Comparison of ENCODE assay signal across 9 cellular contexts in genomic region chr6:89999154-89999553, GRCh38.
A peak's percentile ranks its signal among the peaks of the same experiment; 100 is the strongest.
DNase-seq lines count a peak whose midpoint lies in the region; ATAC-seq and TF ChIP-seq lines count a peak whose summit lies in the region.
"Had no signal": no experiment of that assay in that cellular context is flagged by ENCODE, and none has a peak within 500 bp of the region (broad histone marks: within the 10 kb centered on the region; RNA-seq: fewer than 3 reads in every experiment).

No MANE protein-coding gene starts in this region.

- H2AFZ ChIP-seq in hepatocyte = no peak overlapping the region

- H3K27me3 ChIP-seq in heart right ventricle = no peaks in the 10 kb centered on the region
- H3K27me3 ChIP-seq in hepatocyte = no peaks in the 10 kb centered on the region
- H3K27me3 ChIP-seq: gastrocnemius medialis had no signal

- intact Hi-C loops in heart right ventricle (cut with DNase I) = no loop called here

- H3K4me1 ChIP-seq in heart right ventricle = peaks cover 0 to 46% (median 27%) of the 10 kb centered on the region in 9 donors
- H3K4me1 ChIP-seq in hepatocyte (ENCODE audit: insufficient read depth) = peaks cover 7% of the 10 kb centered on the region

- H3K36me3 ChIP-seq in heart right ventricle = no peaks in the 10 kb centered on the region
- H3K36me3 ChIP-seq in hepatocyte (replicated peaks; ENCODE audit: insufficient read depth, low read depth) = no peaks in the 10 kb centered on the region
- H3K36me3 ChIP-seq: gastrocnemius medialis had no signal

- no peak overlapping the region for H3K4me2 ChIP-seq in hepatocyte

- DNase-seq in DMS 273 (lab: John Stamatoyannopoulos, UW; ENCODE audit: unreplicated experiment) = peak; percentile 90
- peak; percentile 76 to 97 (median 95) for DNase-seq in NCI-H1417 (lab: John Stamatoyannopoulos, UW)
- peak; percentile 87 for DNase-seq in RPMI7951 (ENCODE audit: low read depth)
- DNase-seq in heart right ventricle = peak; percentile 48 to 55
- DNase-seq in T-helper 9 cell = no peak
- no peak for DNase-seq in hepatocyte (ENCODE audit: low spot score)
- DNase-seq: gastrocnemius medialis had no signal

- no peak for TF ChIP-seq CTCF in heart right ventricle (IDR thresholded peaks at IDR 0.05)
- no peak for TF ChIP-seq CTCF in hepatocyte (IDR thresholded peaks at IDR 0.05; ENCODE audit: poor library complexity)

- H3K9me3 ChIP-seq in heart right ventricle = no peaks in the 10 kb centered on the region
- H3K9me3 ChIP-seq in hepatocyte (ENCODE audit: low read depth) = no peaks in the 10 kb centered on the region
- H3K9me3 ChIP-seq: gastrocnemius medialis had no signal

- no peaks in the 10 kb centered on the region for H4K20me1 ChIP-seq in hepatocyte (ENCODE audit: insufficient read depth, poor library complexity, severe bottlenecking)

- WGBS in heart right ventricle, 2 donors = 24 to 29% methylated on average over 4 of the region's 4 CpGs
- 78% methylated on average over 4 of the region's 4 CpGs for WGBS in hepatocyte (ENCODE audit: low lambda C conversion rate, missing lambda C conversion rate)

- H3K9me2 ChIP-seq in hepatocyte (replicated peaks; ENCODE audit: insufficient read depth) = no peaks in the 10 kb centered on the region

- H3K27ac ChIP-seq in heart right ventricle (peak overlapping the region in 2 of 10 donors; percentile 15 to 23), hepatocyte (no peak overlapping the region)
- H3K27ac ChIP-seq: gastrocnemius medialis had no signal

- ATAC-seq in heart right ventricle (peak; percentile 54 to 87 (median 80)), HG02885 (IDR thresholded peaks at IDR 0.05; ENCODE audit: poor library complexity, unreplicated experiment) (no peak), HG02970 (IDR thresholded peaks at IDR 0.05; ENCODE audit: low FRiP score, unreplicated experiment) (no peak)

- H3K4me3 ChIP-seq in heart right ventricle (no peak overlapping the region), hepatocyte (no peak overlapping the region)
- H3K4me3 ChIP-seq: gastrocnemius medialis had no signal

- H3K79me2 ChIP-seq in hepatocyte = no peaks in the 10 kb centered on the region

Comparison
In these comparisons a context has a peak if more than half of its experiments do, and no peak if none do; other contexts are left out.
1. DNase-seq: peak in DMS 273 (single experiment), NCI-H1417 (3 of 3), RPMI7951 (single experiment) and heart right ventricle (2 of 2); none in T-helper 9 cell (single experiment) and hepatocyte (single experiment).
2. ATAC-seq: peak in heart right ventricle (8 of 8); none in HG02885 (single experiment) and HG02970 (single experiment).